1 cellular context compared by ENCODE assay signal in the genomic region with DNA sequence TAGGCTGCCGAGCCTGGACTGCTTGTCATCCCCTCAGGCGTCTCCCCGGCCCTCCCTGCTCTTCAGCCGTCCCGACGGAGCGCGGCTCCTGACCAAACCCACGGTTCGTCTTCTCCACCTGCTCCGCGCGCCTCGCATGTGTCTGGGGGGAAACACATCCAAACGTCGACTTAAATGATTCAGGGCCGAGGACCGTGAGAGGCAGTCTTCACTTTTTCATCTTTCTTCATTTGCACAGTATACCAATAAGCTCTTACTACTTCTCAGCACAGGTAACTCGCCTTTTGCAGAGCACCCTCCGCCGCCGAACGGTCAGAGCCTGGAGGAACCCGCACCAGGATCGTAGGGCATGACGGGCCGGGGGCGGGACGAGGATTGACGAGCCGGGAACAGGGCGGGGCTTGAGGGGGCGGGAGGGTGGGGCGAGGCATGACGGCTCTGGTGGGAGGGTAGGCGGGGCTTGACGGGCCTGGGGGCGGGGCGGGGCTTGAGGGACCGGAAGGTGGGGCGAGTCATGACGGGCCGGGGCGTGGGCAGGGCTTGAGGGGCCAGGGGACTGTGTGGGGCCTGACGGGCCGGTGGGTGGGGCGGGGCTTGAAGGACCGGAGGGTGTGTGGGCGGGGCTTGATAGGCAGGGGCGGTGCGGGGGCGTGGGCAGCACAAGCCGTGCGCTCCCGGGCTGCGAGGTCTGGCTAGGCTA.
A peak's percentile ranks its signal among the peaks of the same experiment; 100 is the strongest.
TF ChIP-seq lines count a peak whose summit lies in the region.

A gene with protein sequence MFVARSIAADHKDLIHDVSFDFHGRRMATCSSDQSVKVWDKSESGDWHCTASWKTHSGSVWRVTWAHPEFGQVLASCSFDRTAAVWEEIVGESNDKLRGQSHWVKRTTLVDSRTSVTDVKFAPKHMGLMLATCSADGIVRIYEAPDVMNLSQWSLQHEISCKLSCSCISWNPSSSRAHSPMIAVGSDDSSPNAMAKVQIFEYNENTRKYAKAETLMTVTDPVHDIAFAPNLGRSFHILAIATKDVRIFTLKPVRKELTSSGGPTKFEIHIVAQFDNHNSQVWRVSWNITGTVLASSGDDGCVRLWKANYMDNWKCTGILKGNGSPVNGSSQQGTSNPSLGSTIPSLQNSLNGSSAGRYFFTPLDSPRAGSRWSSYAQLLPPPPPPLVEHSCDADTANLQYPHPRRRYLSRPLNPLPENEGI (plus strand): TSS at position 657 of the 700 bp plus-strand sequence. CDS start 111 bp downstream, outside the sequence.

TF ChIP-seq in HepG2, 621 proteins besides CTCF, POLR2A, EP300 and RAD21 (continued from another document and continues in another):
- TF ChIP-seq NCOA1 (CRISPR knock-in tag; IDR thresholded peaks at IDR 0.05): no peak
- no peak for TF ChIP-seq HNRNPK (IDR thresholded peaks at IDR 0.05; ENCODE audit: low read depth, low read length, poor library complexity, severe bottlenecking)
- TF ChIP-seq NR2C2 (CRISPR knock-in tag; IDR thresholded peaks at IDR 0.05; ENCODE audit: borderline replicate concordance): no peak
- TF ChIP-seq KDM2A (CRISPR knock-in tag; IDR thresholded peaks at IDR 0.05; ENCODE audit: borderline replicate concordance, low read depth): peak; percentile 39; the same call in 1 of the 2 replicates
- TF ChIP-seq E2F2 (CRISPR knock-in tag; IDR thresholded peaks at IDR 0.05; ENCODE audit: borderline replicate concordance): no peak
- no peak for TF ChIP-seq KLF15 (CRISPR knock-in tag; IDR thresholded peaks at IDR 0.05; ENCODE audit: borderline replicate concordance)
- TF ChIP-seq, protein P1, sequence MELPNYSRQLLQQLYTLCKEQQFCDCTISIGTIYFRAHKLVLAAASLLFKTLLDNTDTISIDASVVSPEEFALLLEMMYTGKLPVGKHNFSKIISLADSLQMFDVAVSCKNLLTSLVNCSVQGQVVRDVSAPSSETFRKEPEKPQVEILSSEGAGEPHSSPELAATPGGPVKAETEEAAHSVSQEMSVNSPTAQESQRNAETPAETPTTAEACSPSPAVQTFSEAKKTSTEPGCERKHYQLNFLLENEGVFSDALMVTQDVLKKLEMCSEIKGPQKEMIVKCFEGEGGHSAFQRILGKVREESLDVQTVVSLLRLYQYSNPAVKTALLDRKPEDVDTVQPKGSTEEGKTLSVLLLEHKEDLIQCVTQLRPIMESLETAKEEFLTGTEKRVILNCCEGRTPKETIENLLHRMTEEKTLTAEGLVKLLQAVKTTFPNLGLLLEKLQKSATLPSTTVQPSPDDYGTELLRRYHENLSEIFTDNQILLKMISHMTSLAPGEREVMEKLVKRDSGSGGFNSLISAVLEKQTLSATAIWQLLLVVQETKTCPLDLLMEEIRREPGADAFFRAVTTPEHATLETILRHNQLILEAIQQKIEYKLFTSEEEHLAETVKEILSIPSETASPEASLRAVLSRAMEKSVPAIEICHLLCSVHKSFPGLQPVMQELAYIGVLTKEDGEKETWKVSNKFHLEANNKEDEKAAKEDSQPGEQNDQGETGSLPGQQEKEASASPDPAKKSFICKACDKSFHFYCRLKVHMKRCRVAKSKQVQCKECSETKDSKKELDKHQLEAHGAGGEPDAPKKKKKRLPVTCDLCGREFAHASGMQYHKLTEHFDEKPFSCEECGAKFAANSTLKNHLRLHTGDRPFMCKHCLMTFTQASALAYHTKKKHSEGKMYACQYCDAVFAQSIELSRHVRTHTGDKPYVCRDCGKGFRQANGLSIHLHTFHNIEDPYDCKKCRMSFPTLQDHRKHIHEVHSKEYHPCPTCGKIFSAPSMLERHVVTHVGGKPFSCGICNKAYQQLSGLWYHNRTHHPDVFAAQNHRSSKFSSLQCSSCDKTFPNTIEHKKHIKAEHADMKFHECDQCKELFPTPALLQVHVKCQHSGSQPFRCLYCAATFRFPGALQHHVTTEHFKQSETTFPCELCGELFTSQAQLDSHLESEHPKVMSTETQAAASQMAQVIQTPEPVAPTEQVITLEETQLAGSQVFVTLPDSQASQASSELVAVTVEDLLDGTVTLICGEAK (IDR thresholded peaks at IDR 0.05): no peak
- TF ChIP-seq, protein P1 (CRISPR knock-in tag; IDR thresholded peaks at IDR 0.05): no peak
- no peak for TF ChIP-seq HDAC2 (CRISPR knock-in tag; IDR thresholded peaks at IDR 0.05)
- no peak for TF ChIP-seq ZNF749 (CRISPR knock-in tag; IDR thresholded peaks at IDR 0.05; ENCODE audit: borderline replicate concordance)
- TF ChIP-seq XRCC5 (optimal IDR thresholded peaks at IDR 0.05; ENCODE audit: low read length): no peak
- TF ChIP-seq, protein P2, sequence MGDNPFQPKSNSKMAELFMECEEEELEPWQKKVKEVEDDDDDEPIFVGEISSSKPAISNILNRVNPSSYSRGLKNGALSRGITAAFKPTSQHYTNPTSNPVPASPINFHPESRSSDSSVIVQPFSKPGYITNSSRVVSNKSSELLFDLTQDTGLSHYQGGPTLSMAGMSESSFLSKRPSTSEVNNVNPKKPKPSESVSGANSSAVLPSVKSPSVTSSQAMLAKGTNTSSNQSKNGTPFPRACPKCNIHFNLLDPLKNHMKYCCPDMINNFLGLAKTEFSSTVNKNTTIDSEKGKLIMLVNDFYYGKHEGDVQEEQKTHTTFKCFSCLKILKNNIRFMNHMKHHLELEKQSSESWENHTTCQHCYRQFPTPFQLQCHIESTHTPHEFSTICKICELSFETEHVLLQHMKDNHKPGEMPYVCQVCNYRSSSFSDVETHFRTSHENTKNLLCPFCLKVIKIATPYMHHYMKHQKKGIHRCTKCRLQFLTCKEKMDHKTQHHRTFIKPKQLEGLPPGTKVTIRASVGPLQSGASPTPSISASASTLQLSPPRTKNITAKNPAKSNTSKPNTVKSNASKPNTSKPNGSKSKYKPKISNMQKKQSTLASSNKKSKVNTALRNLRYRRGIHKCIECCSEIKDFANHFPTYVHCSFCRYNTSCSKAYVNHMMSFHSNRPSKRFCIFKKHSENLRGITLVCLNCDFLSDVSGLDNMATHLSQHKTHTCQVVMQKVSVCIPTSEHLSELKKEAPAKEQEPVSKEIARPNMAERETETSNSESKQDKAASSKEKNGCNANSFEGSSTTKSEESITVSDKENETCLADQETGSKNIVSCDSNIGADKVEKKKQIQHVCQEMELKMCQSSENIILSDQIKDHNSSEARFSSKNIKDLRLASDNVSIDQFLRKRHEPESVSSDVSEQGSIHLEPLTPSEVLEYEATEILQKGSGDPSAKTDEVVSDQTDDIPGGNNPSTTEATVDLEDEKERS (CRISPR knock-in tag; IDR thresholded peaks at IDR 0.05): 0 out of 2 replicates have a peak, but pooled peaks have one; percentile 20
- TF ChIP-seq DNMT1 (CRISPR knock-in tag; IDR thresholded peaks at IDR 0.05): no peak
- TF ChIP-seq ZMAT3 (CRISPR knock-in tag; conservative IDR thresholded peaks at IDR 0.05): no peak
- no peak for TF ChIP-seq ZNF652 (CRISPR knock-in tag; IDR thresholded peaks at IDR 0.05; ENCODE audit: borderline replicate concordance, low read depth)
- TF ChIP-seq, protein P3, sequence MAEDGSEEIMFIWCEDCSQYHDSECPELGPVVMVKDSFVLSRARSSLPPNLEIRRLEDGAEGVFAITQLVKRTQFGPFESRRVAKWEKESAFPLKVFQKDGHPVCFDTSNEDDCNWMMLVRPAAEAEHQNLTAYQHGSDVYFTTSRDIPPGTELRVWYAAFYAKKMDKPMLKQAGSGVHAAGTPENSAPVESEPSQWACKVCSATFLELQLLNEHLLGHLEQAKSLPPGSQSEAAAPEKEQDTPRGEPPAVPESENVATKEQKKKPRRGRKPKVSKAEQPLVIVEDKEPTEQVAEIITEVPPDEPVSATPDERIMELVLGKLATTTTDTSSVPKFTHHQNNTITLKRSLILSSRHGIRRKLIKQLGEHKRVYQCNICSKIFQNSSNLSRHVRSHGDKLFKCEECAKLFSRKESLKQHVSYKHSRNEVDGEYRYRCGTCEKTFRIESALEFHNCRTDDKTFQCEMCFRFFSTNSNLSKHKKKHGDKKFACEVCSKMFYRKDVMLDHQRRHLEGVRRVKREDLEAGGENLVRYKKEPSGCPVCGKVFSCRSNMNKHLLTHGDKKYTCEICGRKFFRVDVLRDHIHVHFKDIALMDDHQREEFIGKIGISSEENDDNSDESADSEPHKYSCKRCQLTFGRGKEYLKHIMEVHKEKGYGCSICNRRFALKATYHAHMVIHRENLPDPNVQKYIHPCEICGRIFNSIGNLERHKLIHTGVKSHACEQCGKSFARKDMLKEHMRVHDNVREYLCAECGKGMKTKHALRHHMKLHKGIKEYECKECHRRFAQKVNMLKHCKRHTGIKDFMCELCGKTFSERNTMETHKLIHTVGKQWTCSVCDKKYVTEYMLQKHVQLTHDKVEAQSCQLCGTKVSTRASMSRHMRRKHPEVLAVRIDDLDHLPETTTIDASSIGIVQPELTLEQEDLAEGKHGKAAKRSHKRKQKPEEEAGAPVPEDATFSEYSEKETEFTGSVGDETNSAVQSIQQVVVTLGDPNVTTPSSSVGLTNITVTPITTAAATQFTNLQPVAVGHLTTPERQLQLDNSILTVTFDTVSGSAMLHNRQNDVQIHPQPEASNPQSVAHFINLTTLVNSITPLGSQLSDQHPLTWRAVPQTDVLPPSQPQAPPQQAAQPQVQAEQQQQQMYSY (CRISPR knock-in tag; IDR thresholded peaks at IDR 0.05): no peak
- TF ChIP-seq HMG20A (CRISPR knock-in tag; IDR thresholded peaks at IDR 0.05; ENCODE audit: borderline replicate concordance): no peak
- TF ChIP-seq ASH2L (IDR thresholded peaks at IDR 0.05; ENCODE audit: insufficient read length, low read depth, low read length): peak; percentile 75
- no peak for TF ChIP-seq ZBTB46 (CRISPR knock-in tag; IDR thresholded peaks at IDR 0.05; ENCODE audit: borderline replicate concordance)
- TF ChIP-seq ZNF225 (CRISPR knock-in tag; IDR thresholded peaks at IDR 0.05): peak; percentile 84
- TF ChIP-seq, protein P4, sequence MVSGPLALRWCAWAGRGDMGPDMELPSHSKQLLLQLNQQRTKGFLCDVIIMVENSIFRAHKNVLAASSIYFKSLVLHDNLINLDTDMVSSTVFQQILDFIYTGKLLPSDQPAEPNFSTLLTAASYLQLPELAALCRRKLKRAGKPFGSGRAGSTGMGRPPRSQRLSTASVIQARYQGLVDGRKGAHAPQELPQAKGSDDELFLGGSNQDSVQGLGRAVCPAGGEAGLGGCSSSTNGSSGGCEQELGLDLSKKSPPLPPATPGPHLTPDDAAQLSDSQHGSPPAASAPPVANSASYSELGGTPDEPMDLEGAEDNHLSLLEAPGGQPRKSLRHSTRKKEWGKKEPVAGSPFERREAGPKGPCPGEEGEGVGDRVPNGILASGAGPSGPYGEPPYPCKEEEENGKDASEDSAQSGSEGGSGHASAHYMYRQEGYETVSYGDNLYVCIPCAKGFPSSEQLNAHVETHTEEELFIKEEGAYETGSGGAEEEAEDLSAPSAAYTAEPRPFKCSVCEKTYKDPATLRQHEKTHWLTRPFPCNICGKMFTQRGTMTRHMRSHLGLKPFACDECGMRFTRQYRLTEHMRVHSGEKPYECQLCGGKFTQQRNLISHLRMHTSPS (CRISPR knock-in tag; IDR thresholded peaks at IDR 0.05; ENCODE audit: low read depth): no peak
